In genomic region chr11:67400251-67400941, GRCh38 we compare ENCODE assay signal across 1 cellular context.
TF ChIP-seq lines count a peak whose summit lies in the region.

No MANE protein-coding gene starts in this region.

TF ChIP-seq in GM23338, 12 proteins besides CTCF, POLR2A, EP300 and RAD21 (continued from another document):
- TF ChIP-seq NANOG (IDR thresholded peaks at IDR 0.05; ENCODE audit: borderline replicate concordance): no peak
- no peak for TF ChIP-seq EZH2 (IDR thresholded peaks at IDR 0.05; ENCODE audit: low read depth, unreplicated experiment)
- no peak for TF ChIP-seq ZNF462 (CRISPR knock-in tag; IDR thresholded peaks at IDR 0.05)
- no peak for TF ChIP-seq ZNF331 (CRISPR knock-in tag; IDR thresholded peaks at IDR 0.05; ENCODE audit: low read depth)
- no peak for TF ChIP-seq CREB1 (CRISPR knock-in tag; IDR thresholded peaks at IDR 0.05; ENCODE audit: low read depth)
- no peak for TF ChIP-seq ZNF114 (CRISPR knock-in tag; IDR thresholded peaks at IDR 0.05)
- TF ChIP-seq POLR2AphosphoS5 (IDR thresholded peaks at IDR 0.05; ENCODE audit: low read depth): no peak
- no peak for TF ChIP-seq JUNB (IDR thresholded peaks at IDR 0.05; ENCODE audit: unreplicated experiment)
- TF ChIP-seq EZH2phosphoT487 (IDR thresholded peaks at IDR 0.05; ENCODE audit: unreplicated experiment): no peak
- TF ChIP-seq REST (IDR thresholded peaks at IDR 0.05; ENCODE audit: unreplicated experiment): no peak
TF ChIP-seq in GM23338: peak in this region for 0.
